In genomic region chrX:154607370-154607769, GRCh38 we compare ENCODE assay signal across 26 cellular contexts. TPM values are rescaled to one million over a fixed set of nuclear protein-coding genes. Genes with fewer than 3 reads are reported as not detected.
DNase-seq lines count a peak whose midpoint lies in the region; FAIRE-seq and TF ChIP-seq lines count a peak whose summit lies in the region.
"Had no signal": no experiment of that assay in that cellular context is flagged by ENCODE, and none has a peak within 500 bp of the region (broad histone marks: within the 10 kb centered on the region; RNA-seq: fewer than 3 reads in every experiment).

No MANE protein-coding gene starts in this region.

- TF ChIP-seq CTCF in bronchial epithelial cell (IDR thresholded peaks at IDR 0.05; ENCODE audit: insufficient read depth, low read length, severe bottlenecking): no peak

- H3K4me3 ChIP-seq in bronchial epithelial cell (ENCODE audit: low read depth, low read length): no peak overlapping the region
- H3K4me3 ChIP-seq: BLaER1, breast epithelium, coronary artery, esophagus squamous epithelium, psoas muscle, smooth muscle cell, suprapubic skin, uterus had no signal

- DNase-seq in DMS153 (lab: John Stamatoyannopoulos, UW) (peak; percentile 74), NCI-H1105 (lab: John Stamatoyannopoulos, UW) (peak; percentile 51), NCI-H69 (lab: John Stamatoyannopoulos, UW) (peak; percentile 45), bronchial epithelial cell (ENCODE audit: low read depth) (no peak), putamen (ENCODE audit: low spot score) (no peak), HTR-8/SVneo (ENCODE audit: insufficient read length, low spot score) (no peak), amygdala (lab: John Stamatoyannopoulos, UW) (no peak), glomerular visceral epithelial cell (ENCODE audit: extremely low spot score) (no peak)
- DNase-seq: ACHN; activated CD4-positive, alpha-beta memory T cell treated with anti-CD3 and anti-CD28 coated beads, Interleukin-2, amount 10 ng/mL, durations not matched to agents 7 days and 5 days; activated gamma-delta T cell; endodermal cell; esophagus squamous epithelium; H9; psoas muscle; RPMI8226; uterus had no signal

- no peaks in the 10 kb centered on the region for H3K27me3 ChIP-seq in bronchial epithelial cell (ENCODE audit: control insufficient read depth, insufficient read depth, low read length)
- H3K27me3 ChIP-seq: esophagus squamous epithelium, suprapubic skin, uterus had no signal

- peak; percentile 55 for FAIRE-seq in bronchial epithelial cell (lab: Jason Lieb, UNC)
- no peak for FAIRE-seq in HTR-8/SVneo (lab: Jason Lieb, UNC)
- FAIRE-seq: GM18507, keratinocyte had no signal

- H3K36me3 ChIP-seq in bronchial epithelial cell (ENCODE audit: control insufficient read depth, insufficient read depth, low read length): no peaks in the 10 kb centered on the region
- H3K36me3 ChIP-seq: BLaER1, breast epithelium, esophagus squamous epithelium, suprapubic skin, uterus had no signal

RNA-seq across cellular contexts. Expression of gene CTAG1B, which starts 11.7 kb away (rescaled TPM):
- total RNA-seq in bronchial epithelial cell: not detected in 2 replicates
- total RNA-seq: activated CD4-positive, alpha-beta memory T cell treated with anti-CD3 and anti-CD28 coated beads, Interleukin-2, amount 10 ng/mL, durations not matched to agents 7 days and 5 days; endodermal cell; esophagus squamous epithelium; G401; H9; lung microvascular endothelial cell; psoas muscle; smooth muscle cell; suprapubic skin had no signal

RNA-seq across cellular contexts. Expression of gene CTAG1A, which starts 22.4 kb away (rescaled TPM):
- total RNA-seq in bronchial epithelial cell: not detected in 2 replicates
- total RNA-seq: activated CD4-positive, alpha-beta memory T cell treated with anti-CD3 and anti-CD28 coated beads, Interleukin-2, amount 10 ng/mL, durations not matched to agents 7 days and 5 days; endodermal cell; esophagus squamous epithelium; G401; H9; lung microvascular endothelial cell; psoas muscle; smooth muscle cell; suprapubic skin; uterus had no signal

RNA-seq across cellular contexts. Expression of gene CTAG2, which starts 46.0 kb away (rescaled TPM):
- total RNA-seq in bronchial epithelial cell: not detected in 2 replicates
- total RNA-seq: activated CD4-positive, alpha-beta memory T cell treated with anti-CD3 and anti-CD28 coated beads, Interleukin-2, amount 10 ng/mL, durations not matched to agents 7 days and 5 days; breast epithelium; endodermal cell; esophagus squamous epithelium; G401; H9; lung microvascular endothelial cell; smooth muscle cell; suprapubic skin; uterus had no signal

RNA-seq across cellular contexts. Expression of gene IKBKG, which starts 60.0 kb away (rescaled TPM):
- 8.4 and 10.3 TPM in 2 replicates for total RNA-seq in bronchial epithelial cell

Comparison
In these comparisons a context has a peak if more than half of its experiments do, and no peak if none do; other contexts are left out.
1. DNase-seq: peak in DMS153 (single experiment), NCI-H1105 (single experiment) and NCI-H69 (single experiment); none in bronchial epithelial cell (single experiment), putamen (single experiment), HTR-8/SVneo (single experiment), amygdala (0 of 56) and glomerular visceral epithelial cell (single experiment).